ENCODE assay signal across 1 cellular context in the genomic region with DNA sequence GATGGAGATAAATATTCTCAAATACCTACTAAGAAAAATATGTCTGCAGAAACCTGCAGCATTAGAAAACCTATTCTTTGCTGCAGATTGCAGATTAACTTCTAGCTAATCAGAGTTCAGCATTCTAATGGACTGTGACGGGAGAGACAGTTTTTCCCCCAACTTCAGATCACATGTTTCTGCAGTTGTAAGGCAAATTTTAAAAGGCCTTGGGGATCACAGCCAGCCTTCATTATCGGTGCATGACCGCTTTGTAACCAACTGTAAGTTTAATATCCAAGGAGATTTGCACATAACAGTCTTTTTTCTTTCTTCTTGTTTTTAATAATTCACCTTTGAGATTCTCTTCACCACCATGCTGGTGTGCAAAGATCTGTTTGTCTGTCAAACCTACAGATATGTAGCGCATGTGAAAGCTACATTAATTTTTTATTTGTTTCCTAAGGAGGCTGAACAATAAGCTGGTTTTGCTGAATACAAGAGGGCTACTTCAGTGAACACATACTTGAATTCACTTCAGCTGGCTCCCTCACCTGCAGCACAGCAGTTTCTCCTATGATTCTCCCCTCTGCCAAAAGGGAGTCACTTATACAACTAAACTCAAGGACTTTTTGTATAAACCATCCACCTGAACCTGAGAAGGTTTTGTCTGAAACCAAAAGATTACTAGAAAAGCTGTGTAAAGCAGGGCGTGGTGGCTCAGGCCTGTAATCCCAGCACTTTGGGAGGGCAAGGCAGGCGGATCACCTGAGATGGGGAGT.
TF ChIP-seq lines count a peak whose summit lies in the region.

No MANE protein-coding gene starts in this region.

TF ChIP-seq in GM23338, 12 proteins besides CTCF, POLR2A, EP300 and RAD21 (continued from another document):
- TF ChIP-seq, protein P1, sequence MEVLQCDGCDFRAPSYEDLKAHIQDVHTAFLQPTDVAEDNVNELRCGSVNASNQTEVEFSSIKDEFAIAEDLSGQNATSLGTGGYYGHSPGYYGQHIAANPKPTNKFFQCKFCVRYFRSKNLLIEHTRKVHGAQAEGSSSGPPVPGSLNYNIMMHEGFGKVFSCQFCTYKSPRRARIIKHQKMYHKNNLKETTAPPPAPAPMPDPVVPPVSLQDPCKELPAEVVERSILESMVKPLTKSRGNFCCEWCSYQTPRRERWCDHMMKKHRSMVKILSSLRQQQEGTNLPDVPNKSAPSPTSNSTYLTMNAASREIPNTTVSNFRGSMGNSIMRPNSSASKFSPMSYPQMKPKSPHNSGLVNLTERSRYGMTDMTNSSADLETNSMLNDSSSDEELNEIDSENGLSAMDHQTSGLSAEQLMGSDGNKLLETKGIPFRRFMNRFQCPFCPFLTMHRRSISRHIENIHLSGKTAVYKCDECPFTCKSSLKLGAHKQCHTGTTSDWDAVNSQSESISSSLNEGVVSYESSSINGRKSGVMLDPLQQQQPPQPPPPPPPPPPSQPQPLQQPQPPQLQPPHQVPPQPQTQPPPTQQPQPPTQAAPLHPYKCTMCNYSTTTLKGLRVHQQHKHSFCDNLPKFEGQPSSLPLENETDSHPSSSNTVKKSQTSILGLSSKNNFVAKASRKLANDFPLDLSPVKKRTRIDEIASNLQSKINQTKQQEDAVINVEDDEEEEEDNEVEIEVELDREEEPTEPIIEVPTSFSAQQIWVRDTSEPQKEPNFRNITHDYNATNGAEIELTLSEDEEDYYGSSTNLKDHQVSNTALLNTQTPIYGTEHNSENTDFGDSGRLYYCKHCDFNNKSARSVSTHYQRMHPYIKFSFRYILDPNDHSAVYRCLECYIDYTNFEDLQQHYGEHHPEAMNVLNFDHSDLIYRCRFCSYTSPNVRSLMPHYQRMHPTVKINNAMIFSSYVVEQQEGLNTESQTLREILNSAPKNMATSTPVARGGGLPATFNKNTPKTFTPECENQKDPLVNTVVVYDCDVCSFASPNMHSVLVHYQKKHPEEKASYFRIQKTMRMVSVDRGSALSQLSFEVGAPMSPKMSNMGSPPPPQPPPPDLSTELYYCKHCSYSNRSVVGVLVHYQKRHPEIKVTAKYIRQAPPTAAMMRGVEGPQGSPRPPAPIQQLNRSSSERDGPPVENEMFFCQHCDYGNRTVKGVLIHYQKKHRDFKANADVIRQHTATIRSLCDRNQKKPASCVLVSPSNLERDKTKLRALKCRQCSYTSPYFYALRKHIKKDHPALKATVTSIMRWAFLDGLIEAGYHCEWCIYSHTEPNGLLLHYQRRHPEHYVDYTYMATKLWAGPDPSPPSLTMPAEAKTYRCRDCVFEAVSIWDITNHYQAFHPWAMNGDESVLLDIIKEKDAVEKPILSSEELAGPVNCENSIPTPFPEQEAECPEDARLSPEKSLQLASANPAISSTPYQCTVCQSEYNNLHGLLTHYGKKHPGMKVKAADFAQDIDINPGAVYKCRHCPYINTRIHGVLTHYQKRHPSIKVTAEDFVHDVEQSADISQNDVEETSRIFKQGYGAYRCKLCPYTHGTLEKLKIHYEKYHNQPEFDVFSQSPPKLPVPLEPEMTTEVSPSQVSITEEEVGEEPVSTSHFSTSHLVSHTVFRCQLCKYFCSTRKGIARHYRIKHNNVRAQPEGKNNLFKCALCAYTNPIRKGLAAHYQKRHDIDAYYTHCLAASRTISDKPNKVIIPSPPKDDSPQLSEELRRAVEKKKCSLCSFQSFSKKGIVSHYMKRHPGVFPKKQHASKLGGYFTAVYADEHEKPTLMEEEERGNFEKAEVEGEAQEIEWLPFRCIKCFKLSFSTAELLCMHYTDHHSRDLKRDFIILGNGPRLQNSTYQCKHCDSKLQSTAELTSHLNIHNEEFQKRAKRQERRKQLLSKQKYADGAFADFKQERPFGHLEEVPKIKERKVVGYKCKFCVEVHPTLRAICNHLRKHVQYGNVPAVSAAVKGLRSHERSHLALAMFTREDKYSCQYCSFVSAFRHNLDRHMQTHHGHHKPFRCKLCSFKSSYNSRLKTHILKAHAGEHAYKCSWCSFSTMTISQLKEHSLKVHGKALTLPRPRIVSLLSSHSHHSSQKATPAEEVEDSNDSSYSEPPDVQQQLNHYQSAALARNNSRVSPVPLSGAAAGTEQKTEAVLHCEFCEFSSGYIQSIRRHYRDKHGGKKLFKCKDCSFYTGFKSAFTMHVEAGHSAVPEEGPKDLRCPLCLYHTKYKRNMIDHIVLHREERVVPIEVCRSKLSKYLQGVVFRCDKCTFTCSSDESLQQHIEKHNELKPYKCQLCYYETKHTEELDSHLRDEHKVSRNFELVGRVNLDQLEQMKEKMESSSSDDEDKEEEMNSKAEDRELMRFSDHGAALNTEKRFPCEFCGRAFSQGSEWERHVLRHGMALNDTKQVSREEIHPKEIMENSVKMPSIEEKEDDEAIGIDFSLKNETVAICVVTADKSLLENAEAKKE (CRISPR knock-in tag; IDR thresholded peaks at IDR 0.05) = no peak
- TF ChIP-seq ZNF114 (CRISPR knock-in tag; IDR thresholded peaks at IDR 0.05) = no peak
- TF ChIP-seq EZH2phosphoT487 (IDR thresholded peaks at IDR 0.05; ENCODE audit: unreplicated experiment) = no peak
- no peak for TF ChIP-seq CREB1 (CRISPR knock-in tag; IDR thresholded peaks at IDR 0.05; ENCODE audit: low read depth)
